ENCODE assay signal across 15 cellular contexts in the genomic region with DNA sequence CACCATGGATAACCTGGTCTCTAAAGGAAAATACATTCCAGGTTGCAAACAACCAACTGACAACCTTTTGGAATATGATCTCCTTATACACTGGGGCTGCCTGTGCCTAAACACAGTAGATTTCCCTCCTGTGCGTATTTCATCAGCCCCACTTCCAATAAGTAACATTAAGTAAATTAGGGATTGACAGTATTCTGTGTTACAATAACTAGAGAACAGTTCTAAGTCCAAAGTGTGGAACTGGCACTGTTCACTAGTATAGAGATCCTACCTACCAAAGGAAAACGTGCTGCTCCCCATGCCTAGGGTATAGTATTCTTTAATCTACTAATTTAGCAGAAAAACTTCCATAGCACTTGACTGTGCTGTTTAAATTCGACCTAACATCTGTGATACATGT.
"Had no signal": no experiment of that assay in that cellular context is flagged by ENCODE, and none has a peak within 500 bp of the region (broad histone marks: within the 10 kb centered on the region; RNA-seq: fewer than 3 reads in every experiment).

No MANE protein-coding gene starts in this region.

- H3K27me3 Mint-ChIP-seq: activated CD4-positive, alpha-beta T cell treated with anti-CD3 and anti-CD28 coated beads, Interleukin-2, amount 10 ng/mL, durations not matched to agents 7 days and 5 days; central memory CD8-positive, alpha-beta T cell had no signal

- DNase-seq: activated CD4-positive, alpha-beta T cell treated with anti-CD3 and anti-CD28 coated beads, Interleukin-2, amount 10 ng/mL, durations not matched to agents 7 days and 5 days; activated CD4-positive, CD25-positive, alpha-beta regulatory T cell; activated CD8-positive, alpha-beta memory T cell treated with anti-CD3 and anti-CD28 coated beads for 24 hours; activated CD8-positive, alpha-beta memory T cell treated with anti-CD3 and anti-CD28 coated beads, Interleukin-2, amount 50 U/mL, for 48 hours; activated naive CD4-positive, alpha-beta T cell treated with Interleukin-2 at 50 U/mL for 16 hours; colonic mucosa; erythroblast; hypothalamus; islet precursor cell; left colon; SK-N-SH; T-helper 9 cell; thyroid gland had no signal

- H3K9me3 Mint-ChIP-seq: activated CD4-positive, alpha-beta T cell treated with anti-CD3 and anti-CD28 coated beads, Interleukin-2, amount 10 ng/mL, durations not matched to agents 7 days and 5 days had no signal

- H3K27ac Mint-ChIP-seq: mesothelial cell of epicardium had no signal

- H3K4me3 Mint-ChIP-seq: activated CD4-positive, alpha-beta T cell treated with anti-CD3 and anti-CD28 coated beads, Interleukin-2, amount 10 ng/mL, durations not matched to agents 7 days and 5 days; central memory CD8-positive, alpha-beta T cell; mesothelial cell of epicardium had no signal
